ENCODE assay signal across 1 cellular context in genomic region chr10:17779761-17780160, GRCh38.
TF ChIP-seq lines count a peak whose summit lies in the region.

No MANE protein-coding gene starts in this region.

TF ChIP-seq in GM23338, 12 proteins besides CTCF, POLR2A, EP300 and RAD21 (continued from another document):
- TF ChIP-seq ZNF462 (CRISPR knock-in tag; IDR thresholded peaks at IDR 0.05) = no peak
